In genomic region chr7:22576941-22577927, GRCh38 we compare ENCODE assay signal across 10 cellular contexts.
A peak's percentile ranks its signal among the peaks of the same experiment; 100 is the strongest.
DNase-seq lines count a peak whose midpoint lies in the region; ATAC-seq and TF ChIP-seq lines count a peak whose summit lies in the region.
"Had no signal": no experiment of that assay in that cellular context is flagged by ENCODE, and none has a peak within 500 bp of the region (broad histone marks: within the 10 kb centered on the region; RNA-seq: fewer than 3 reads in every experiment).

No MANE protein-coding gene starts in this region.

- POLR2A ChIA-PET in activated CD4-positive, alpha-beta T cell treated with anti-CD3 and anti-CD28 coated beads for 36 hours (lab: Charles Lee) = no interaction called here

- peak overlapping the region; percentile 49 to 84 for H3K18ac ChIP-seq in mesenchymal stem cell (ENCODE audit: low read depth in 1 of 2, low read length in 2 of 2)

- H3K27ac Mint-ChIP-seq in natural killer cell treated with Interleukin-12 subunit alpha and Interleukin-12 subunit beta and Interleukin-15 and Interleukin-18, amount 100 ng/mL, for 72 hours = peak overlapping the region; percentile 50 to 64
- H3K27ac Mint-ChIP-seq in natural killer cell = no peak overlapping the region
- no peak overlapping the region for H3K27ac Mint-ChIP-seq in activated CD4-positive, alpha-beta T cell treated with anti-CD3 and anti-CD28 coated beads for 36 hours

- 39% methylated on average over 10 of the region's 11 CpGs for WGBS in mesenchymal stem cell
- WGBS in aorta, 2 donors = 35 to 36% methylated on average over 11 of the region's 11 CpGs

- H2BK5ac ChIP-seq in mesenchymal stem cell (ENCODE audit: low read depth, low read length, poor library complexity, severe bottlenecking) = peak overlapping the region; percentile 89

- no peak overlapping the region for H3K4me2 ChIP-seq in mesenchymal stem cell (ENCODE audit: low read length, poor library complexity, severe bottlenecking)

- H3K4me1 Mint-ChIP-seq in natural killer cell treated with Interleukin-12 subunit alpha and Interleukin-12 subunit beta and Interleukin-15 and Interleukin-18, amount 100 ng/mL, for 72 hours (ENCODE audit: low read depth in 2 of 2) = peaks cover 35 to 40% of the 10 kb centered on the region in 2 donors
- peaks cover 5 to 7% of the 10 kb centered on the region in 2 donors for H3K4me1 Mint-ChIP-seq in natural killer cell
- H3K4me1 Mint-ChIP-seq in activated CD4-positive, alpha-beta T cell treated with anti-CD3 and anti-CD28 coated beads for 36 hours = no peaks in the 10 kb centered on the region
- H3K4me1 Mint-ChIP-seq: central memory CD8-positive, alpha-beta T cell had no signal

- H3K4me1 ChIP-seq in mesenchymal stem cell (ENCODE audit: control insufficient read depth, insufficient read depth, low read depth, low read length) (peaks cover 7% of the 10 kb centered on the region), aorta (ENCODE audit: control insufficient read depth in 1 of 2, insufficient read depth in 2 of 2, low read length in 2 of 2) (peaks cover 0 to 4% of the 10 kb centered on the region in 2 donors)

- H3K9me3 ChIP-seq in mesenchymal stem cell (ENCODE audit: control insufficient read depth, low read length) (peaks cover 6% of the 10 kb centered on the region), aorta (ENCODE audit: control insufficient read depth, low read length) (no peaks in the 10 kb centered on the region)

- H4K91ac ChIP-seq in mesenchymal stem cell (ENCODE audit: low read length) = peak overlapping the region; percentile 40

- H3K4me3 ChIP-seq in mesenchymal stem cell (ENCODE audit: insufficient read depth in 1 of 2, low read depth in 1 of 2, low read length in 2 of 2) (no peak overlapping the region), aorta (ENCODE audit: low read length in 2 of 2) (no peak overlapping the region)

- peak overlapping the region; percentile 57 to 93 for H3K4ac ChIP-seq in mesenchymal stem cell (ENCODE audit: low read depth in 1 of 2, low read length in 2 of 2)

- H2AK5ac ChIP-seq in mesenchymal stem cell (ENCODE audit: low read length, severe bottlenecking) = peak overlapping the region; percentile 89

- no peak overlapping the region for H3K14ac ChIP-seq in mesenchymal stem cell (ENCODE audit: low read length in 2 of 2)

- peak overlapping the region; percentile 66 for H3K9ac ChIP-seq in mesenchymal stem cell (ENCODE audit: low read length)

- H3K4me3 Mint-ChIP-seq in natural killer cell treated with Interleukin-12 subunit alpha and Interleukin-12 subunit beta and Interleukin-15 and Interleukin-18, amount 100 ng/mL, for 72 hours = peak overlapping the region; percentile 62
- no peak overlapping the region for H3K4me3 Mint-ChIP-seq in natural killer cell
- H3K4me3 Mint-ChIP-seq in activated CD4-positive, alpha-beta T cell treated with anti-CD3 and anti-CD28 coated beads for 36 hours = no peak overlapping the region
- H3K4me3 Mint-ChIP-seq: central memory CD8-positive, alpha-beta T cell had no signal

- no peak overlapping the region for H2BK15ac ChIP-seq in mesenchymal stem cell (ENCODE audit: low read depth, poor library complexity, severe bottlenecking)

- peak overlapping the region; percentile 88 to 97 for H2BK12ac ChIP-seq in mesenchymal stem cell (ENCODE audit: low read length in 2 of 2)

- CTCF ChIA-PET in activated CD4-positive, alpha-beta T cell treated with anti-CD3 and anti-CD28 coated beads for 36 hours (lab: Charles Lee) = interaction anchor here (0.9 to 2.0 kb wide), 3 partner anchors 8 to 610 kb away, joined by 4 to 7 read pairs (median 6); no protein-coding TSS in a partner anchor

- peak; percentile 49 to 84 for ATAC-seq in natural killer cell treated with Interleukin-12 subunit alpha and Interleukin-12 subunit beta and Interleukin-15 and Interleukin-18, amount 100 ng/mL, for 72 hours
- no peak for ATAC-seq in natural killer cell
- ATAC-seq in aorta (ENCODE audit: low FRiP score) = peak; percentile 92
- no peak for ATAC-seq in activated CD4-positive, alpha-beta T cell treated with anti-CD3 and anti-CD28 coated beads for 36 hours
- no peak for ATAC-seq in HG03342 (IDR thresholded peaks at IDR 0.05; ENCODE audit: unreplicated experiment)

- peaks cover 17% of the 10 kb centered on the region for H3K36me3 Mint-ChIP-seq in natural killer cell treated with Interleukin-12 subunit alpha and Interleukin-12 subunit beta and Interleukin-15 and Interleukin-18, amount 100 ng/mL, for 72 hours
- no peaks in the 10 kb centered on the region for H3K36me3 Mint-ChIP-seq in natural killer cell
- H3K36me3 Mint-ChIP-seq in activated CD4-positive, alpha-beta T cell treated with anti-CD3 and anti-CD28 coated beads for 36 hours (ENCODE audit: low read depth) = no peaks in the 10 kb centered on the region

- H2BK120ac ChIP-seq in mesenchymal stem cell (ENCODE audit: low read depth, low read length) = peak overlapping the region; percentile 36

- H3K36me3 ChIP-seq in mesenchymal stem cell (ENCODE audit: control insufficient read depth in 1 of 2, insufficient read depth in 2 of 2, low read depth in 1 of 2, low read length in 2 of 2) = no peaks in the 10 kb centered on the region
- no peaks in the 10 kb centered on the region for H3K36me3 ChIP-seq in aorta (ENCODE audit: control insufficient read depth in 1 of 2, insufficient read depth in 2 of 2, low read length in 1 of 2)

- no peak overlapping the region for H2AFZ ChIP-seq in mesenchymal stem cell (ENCODE audit: low read depth, low read length)

- peaks cover 3% of the 10 kb centered on the region for H3K79me1 ChIP-seq in mesenchymal stem cell (replicated peaks; ENCODE audit: low read length, poor library complexity, severe bottlenecking)

- H3K27me3 ChIP-seq in mesenchymal stem cell (ENCODE audit: control insufficient read depth in 1 of 2, insufficient read depth in 1 of 2, low read length in 2 of 2) = no peaks in the 10 kb centered on the region
- no peaks in the 10 kb centered on the region for H3K27me3 ChIP-seq in aorta (ENCODE audit: control insufficient read depth in 1 of 2, insufficient read depth in 2 of 2, low read length in 1 of 2)

- no peak overlapping the region for H3K23ac ChIP-seq in mesenchymal stem cell (ENCODE audit: low read length in 2 of 2)

- peaks cover 3% of the 10 kb centered on the region for H3K9me3 Mint-ChIP-seq in natural killer cell treated with Interleukin-12 subunit alpha and Interleukin-12 subunit beta and Interleukin-15 and Interleukin-18, amount 100 ng/mL, for 72 hours
- no peaks in the 10 kb centered on the region for H3K9me3 Mint-ChIP-seq in natural killer cell
- no peaks in the 10 kb centered on the region for H3K9me3 Mint-ChIP-seq in activated CD4-positive, alpha-beta T cell treated with anti-CD3 and anti-CD28 coated beads for 36 hours (ENCODE audit: low read depth)
- H3K9me3 Mint-ChIP-seq: central memory CD8-positive, alpha-beta T cell had no signal

- H4K8ac ChIP-seq in mesenchymal stem cell (ENCODE audit: low read length) = peak overlapping the region; percentile 70

- peak overlapping the region; percentile 99 for H3K27ac ChIP-seq in mesenchymal stem cell (ENCODE audit: low read length, poor library complexity, severe bottlenecking)
- peak overlapping the region; percentile 49 to 85 for H3K27ac ChIP-seq in aorta (ENCODE audit: low read depth in 1 of 2, low read length in 2 of 2)

- intact Hi-C loops in natural killer cell (cut with micrococcal nuclease) = no loop called here
- intact Hi-C loops in aorta (cut with DNase I) = loop anchor here (5.0 kb wide), 2 partner anchors 145 to 150 kb away; partner anchors contain the start of gene IL6 (in 1 of the 2)
- intact Hi-C loops in activated CD4-positive, alpha-beta T cell treated with anti-CD3 and anti-CD28 coated beads for 36 hours (cut with DNase I, micrococcal nuclease) = no loop called here

- peaks cover 23 to 26% of the 10 kb centered on the region in 2 donors for H3K27me3 Mint-ChIP-seq in natural killer cell treated with Interleukin-12 subunit alpha and Interleukin-12 subunit beta and Interleukin-15 and Interleukin-18, amount 100 ng/mL, for 72 hours
- peaks cover 13 to 33% of the 10 kb centered on the region in 2 donors for H3K27me3 Mint-ChIP-seq in natural killer cell (ENCODE audit: low read depth in 2 of 2)
- H3K27me3 Mint-ChIP-seq in activated CD4-positive, alpha-beta T cell treated with anti-CD3 and anti-CD28 coated beads for 36 hours = peaks cover 28% of the 10 kb centered on the region

- no peak for TF ChIP-seq CTCF in natural killer cell (IDR thresholded peaks at IDR 0.05)

- DNase-seq in natural killer cell treated with Interleukin-12 subunit alpha and Interleukin-12 subunit beta and Interleukin-15 and Interleukin-18, amount 100 ng/mL, for 72 hours (ENCODE audit: low spot score) = no peak
- DNase-seq in natural killer cell (no peak), dermis blood vessel endothelial cell (peak; percentile 94), mesenchymal stem cell (peak; percentile 99), aorta (peak in 1 of 2 donors; percentile 59), NCI-H2171 treated with DMSO at 0.1 percent for 48 hours (lab: John Stamatoyannopoulos, UW) (no peak)
- DNase-seq in activated CD4-positive, alpha-beta T cell treated with anti-CD3 and anti-CD28 coated beads for 36 hours = no peak
- DNase-seq: H7 had no signal

Comparison
In these comparisons a context has a peak if more than half of its experiments do, and no peak if none do; other contexts are left out.
1. ATAC-seq: peak in natural killer cell treated with Interleukin-12 subunit alpha and Interleukin-12 subunit beta and Interleukin-15 and Interleukin-18, amount 100 ng/mL, for 72 hours (2 of 2) and aorta (single experiment); none in natural killer cell (0 of 3), activated CD4-positive, alpha-beta T cell treated with anti-CD3 and anti-CD28 coated beads for 36 hours (single experiment) and HG03342 (single experiment).
2. H3K27ac Mint-ChIP-seq: peak in natural killer cell treated with Interleukin-12 subunit alpha and Interleukin-12 subunit beta and Interleukin-15 and Interleukin-18, amount 100 ng/mL, for 72 hours (2 of 2); none in natural killer cell (0 of 2) and activated CD4-positive, alpha-beta T cell treated with anti-CD3 and anti-CD28 coated beads for 36 hours (single experiment).
3. DNase-seq: peak in dermis blood vessel endothelial cell (single experiment) and mesenchymal stem cell (single experiment); none in natural killer cell treated with Interleukin-12 subunit alpha and Interleukin-12 subunit beta and Interleukin-15 and Interleukin-18, amount 100 ng/mL, for 72 hours (single experiment), natural killer cell (single experiment), NCI-H2171 treated with DMSO at 0.1 percent for 48 hours (single experiment) and activated CD4-positive, alpha-beta T cell treated with anti-CD3 and anti-CD28 coated beads for 36 hours (single experiment).
4. intact Hi-C loops: an anchor here in aorta (5.0 kb wide); none called in natural killer cell and activated CD4-positive, alpha-beta T cell treated with anti-CD3 and anti-CD28 coated beads for 36 hours.